ENCODE assay signal across 15 cellular contexts in the genomic region with DNA sequence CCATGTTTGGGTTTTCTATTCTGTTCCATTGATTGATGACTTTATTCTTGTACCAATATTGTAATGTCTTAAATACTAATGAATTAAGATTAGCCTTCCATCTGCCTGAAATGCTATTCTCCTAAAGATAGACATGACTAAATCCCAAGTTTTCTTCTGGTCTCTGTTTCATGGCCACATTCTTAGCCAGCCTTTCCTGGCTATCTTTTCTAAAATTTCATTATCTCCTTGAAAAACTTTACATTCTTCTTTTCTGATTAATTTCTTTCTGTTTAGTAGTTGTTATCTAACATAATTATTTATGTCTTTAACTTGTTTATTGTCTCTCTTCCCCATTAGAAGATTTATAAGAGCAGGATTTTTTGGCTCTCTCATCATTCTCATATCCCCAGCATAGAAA. TPM values are rescaled to one million over a fixed set of nuclear protein-coding genes. Genes with fewer than 3 reads are reported as not detected.
A peak's percentile ranks its signal among the peaks of the same experiment; 100 is the strongest.
DNase-seq lines count a peak whose midpoint lies in the region; ATAC-seq and TF ChIP-seq lines count a peak whose summit lies in the region.
"Had no signal": no experiment of that assay in that cellular context is flagged by ENCODE, and none has a peak within 500 bp of the region (broad histone marks: within the 10 kb centered on the region; RNA-seq: fewer than 3 reads in every experiment).

No MANE protein-coding gene starts in this region.

- in situ Hi-C loops in GM23248 (cut with MboI) = loop anchor here (25.0 kb wide), 2 partner anchors 401 to 676 kb away; a partner anchor contains a TSS

- no peak for TF ChIP-seq CTCF in SK-N-SH (IDR thresholded peaks at IDR 0.05)
- no peak for TF ChIP-seq CTCF in hepatocyte (IDR thresholded peaks at IDR 0.05; ENCODE audit: poor library complexity)
- no peak for TF ChIP-seq CTCF in omental fat pad (IDR thresholded peaks at IDR 0.05)

- H3F3A ChIP-seq in GM23248 (ENCODE audit: insufficient read depth) = peaks cover 44% of the 10 kb centered on the region
- H3F3A ChIP-seq in SK-N-SH (replicated peaks; ENCODE audit: insufficient read depth) = peaks cover 33% of the 10 kb centered on the region

- H3K36me3 ChIP-seq in GM23248 (ENCODE audit: low read depth) (no peaks in the 10 kb centered on the region), SK-N-SH (replicated peaks in 1 of 2; ENCODE audit: control insufficient read depth in 1 of 2, insufficient read depth in 2 of 2, low read length in 1 of 2) (no peaks in the 10 kb centered on the region), hepatocyte (replicated peaks; ENCODE audit: insufficient read depth, low read depth) (no peaks in the 10 kb centered on the region), skeletal muscle tissue (ENCODE audit: control insufficient read depth in 3 of 3, insufficient read depth in 3 of 3, low read length in 3 of 3) (no peaks in the 10 kb centered on the region)

- TF ChIP-seq RAD21 in SK-N-SH (IDR thresholded peaks at IDR 0.05; ENCODE audit: low read length) = no peak

- no peak for ATAC-seq in GM18520 (IDR thresholded peaks at IDR 0.05; ENCODE audit: unreplicated experiment)
- no peak for ATAC-seq in GM18498 (IDR thresholded peaks at IDR 0.05; ENCODE audit: unreplicated experiment)
- ATAC-seq in omental fat pad (ENCODE audit: low FRiP score) = no peak
- ATAC-seq: body of pancreas had no signal

- peaks cover 12% of the 10 kb centered on the region for H3K79me2 ChIP-seq in GM23248 (ENCODE audit: insufficient read depth)
- H3K79me2 ChIP-seq in SK-N-SH (ENCODE audit: insufficient read depth) = peaks cover 10% of the 10 kb centered on the region
- H3K79me2 ChIP-seq in hepatocyte = peaks cover 4% of the 10 kb centered on the region

- H2AFZ ChIP-seq in GM23248 = peak overlapping the region; percentile 10
- H2AFZ ChIP-seq in SK-N-SH (ENCODE audit: low read depth) = peak overlapping the region; percentile 36; the same call in 1 of the 2 replicates
- peak overlapping the region; percentile 4 for H2AFZ ChIP-seq in hepatocyte

- peak overlapping the region; percentile 61 for H3K9ac ChIP-seq in GM23248
- H3K9ac ChIP-seq in SK-N-SH = peak overlapping the region; percentile 73
- H3K9ac ChIP-seq in skeletal muscle tissue (ENCODE audit: low read depth in 1 of 3, low read length in 3 of 3) = no peak overlapping the region

- H3K9me3 ChIP-seq in GM23248 (ENCODE audit: low read depth) (no peaks in the 10 kb centered on the region), SK-N-SH (no peaks in the 10 kb centered on the region), hepatocyte (ENCODE audit: low read depth) (no peaks in the 10 kb centered on the region), skeletal muscle tissue (ENCODE audit: control insufficient read depth in 3 of 3, low read length in 3 of 3) (no peaks in the 10 kb centered on the region)
- H3K9me3 ChIP-seq: body of pancreas had no signal

- peak; percentile 38 for DNase-seq in GM23248
- DNase-seq in SK-N-SH = no peak
- DNase-seq in hepatocyte (ENCODE audit: low spot score) = no peak
- DNase-seq in activated CD8-positive, alpha-beta memory T cell treated with anti-CD3 and anti-CD28 coated beads for 24 hours = no peak
- no peak for DNase-seq in omental fat pad (ENCODE audit: low spot score)
- DNase-seq: activated naive CD4-positive, alpha-beta T cell treated with Interleukin-2 at 50 U/mL for 16 hours; body of pancreas; DMS 273 treated with DMSO at 0.1 percent for 48 hours; effector CD4-positive, alpha-beta T cell; NCI-H2081 treated with DMSO at 0.1 percent for 48 hours; nucleus accumbens; T-helper 2 cell had no signal

- H3K9me2 ChIP-seq in GM23248 (ENCODE audit: insufficient read depth) (no peaks in the 10 kb centered on the region), SK-N-SH (no peaks in the 10 kb centered on the region), hepatocyte (replicated peaks; ENCODE audit: insufficient read depth) (no peaks in the 10 kb centered on the region)

- no peaks in the 10 kb centered on the region for H4K20me1 ChIP-seq in GM23248 (ENCODE audit: insufficient read depth)
- H4K20me1 ChIP-seq in SK-N-SH (ENCODE audit: insufficient read depth) = no peaks in the 10 kb centered on the region
- H4K20me1 ChIP-seq in hepatocyte (ENCODE audit: insufficient read depth, poor library complexity, severe bottlenecking) = no peaks in the 10 kb centered on the region

- peaks cover 43% of the 10 kb centered on the region for H3K4me1 ChIP-seq in GM23248 (ENCODE audit: insufficient read depth)
- peaks cover 4 to 31% of the 10 kb centered on the region in 2 experiments for H3K4me1 ChIP-seq in SK-N-SH (ENCODE audit: control insufficient read depth in 1 of 2, insufficient read depth in 2 of 2, low read depth in 1 of 2, low read length in 1 of 2)
- peaks cover 20% of the 10 kb centered on the region for H3K4me1 ChIP-seq in hepatocyte (ENCODE audit: insufficient read depth)
- peaks cover 12 to 15% (median 13%) of the 10 kb centered on the region in 3 donors for H3K4me1 ChIP-seq in skeletal muscle tissue (ENCODE audit: control insufficient read depth in 3 of 3, insufficient read depth in 3 of 3, low read length in 3 of 3)

- H3K4me3 ChIP-seq in GM23248 = peak overlapping the region; percentile 47
- peak overlapping the region in 1 of 2 experiments; percentile 30; a peak in 1 of 4 replicates for H3K4me3 ChIP-seq in SK-N-SH (ENCODE audit: low read depth in 2 of 2, low read length in 1 of 2)
- H3K4me3 ChIP-seq in hepatocyte = no peak overlapping the region
- H3K4me3 ChIP-seq in skeletal muscle tissue (ENCODE audit: low read length in 3 of 3) = no peak overlapping the region
- H3K4me3 ChIP-seq: body of pancreas had no signal

- no peak for TF ChIP-seq EP300 in SK-N-SH (IDR thresholded peaks at IDR 0.05; ENCODE audit: borderline replicate concordance in 1 of 2, low read depth in 1 of 2, low read length in 1 of 2)

- H3K27me3 ChIP-seq in GM23248 (replicated peaks; ENCODE audit: insufficient read depth) = no peaks in the 10 kb centered on the region
- H3K27me3 ChIP-seq in SK-N-SH (ENCODE audit: insufficient read depth) = no peaks in the 10 kb centered on the region
- no peaks in the 10 kb centered on the region for H3K27me3 ChIP-seq in hepatocyte
- no peaks in the 10 kb centered on the region for H3K27me3 ChIP-seq in skeletal muscle tissue (ENCODE audit: control insufficient read depth in 3 of 3, insufficient read depth in 3 of 3, low read length in 3 of 3)
- H3K27me3 ChIP-seq: body of pancreas had no signal

- H3K27ac ChIP-seq in GM23248 (peak overlapping the region; percentile 91), SK-N-SH (ENCODE audit: low read depth in 2 of 2, low read length in 1 of 2) (peak overlapping the region; percentile 91 to 99; a peak in 3 of 4 replicates), hepatocyte (peak overlapping the region; percentile 91), skeletal muscle tissue (ENCODE audit: low read depth, low read length) (peak overlapping the region; percentile 75)
- H3K27ac ChIP-seq: body of pancreas had no signal

- H3K4me2 ChIP-seq in GM23248 (ENCODE audit: unreplicated experiment) = peak overlapping the region; percentile 76
- peak overlapping the region; percentile 74 for H3K4me2 ChIP-seq in SK-N-SH
- peak overlapping the region; percentile 58 for H3K4me2 ChIP-seq in hepatocyte

- POLR2A ChIA-PET in SK-N-SH (lab: Yijun Ruan, JAX) = no interaction called here

- CTCF ChIA-PET in SK-N-SH (lab: Yijun Ruan, JAX) = interaction anchor here (1.0 to 6.4 kb wide), 3 partner anchors 9 to 411 kb away, joined by 4 to 64 read pairs (median 5); no protein-coding TSS in a partner anchor

TF ChIP-seq in SK-N-SH, 30 proteins besides CTCF, POLR2A, EP300 and RAD21 (continues in another document):
- TF ChIP-seq MXI1 (IDR thresholded peaks at IDR 0.05; ENCODE audit: low read depth, low read length) = no peak
- TF ChIP-seq, protein P1, sequence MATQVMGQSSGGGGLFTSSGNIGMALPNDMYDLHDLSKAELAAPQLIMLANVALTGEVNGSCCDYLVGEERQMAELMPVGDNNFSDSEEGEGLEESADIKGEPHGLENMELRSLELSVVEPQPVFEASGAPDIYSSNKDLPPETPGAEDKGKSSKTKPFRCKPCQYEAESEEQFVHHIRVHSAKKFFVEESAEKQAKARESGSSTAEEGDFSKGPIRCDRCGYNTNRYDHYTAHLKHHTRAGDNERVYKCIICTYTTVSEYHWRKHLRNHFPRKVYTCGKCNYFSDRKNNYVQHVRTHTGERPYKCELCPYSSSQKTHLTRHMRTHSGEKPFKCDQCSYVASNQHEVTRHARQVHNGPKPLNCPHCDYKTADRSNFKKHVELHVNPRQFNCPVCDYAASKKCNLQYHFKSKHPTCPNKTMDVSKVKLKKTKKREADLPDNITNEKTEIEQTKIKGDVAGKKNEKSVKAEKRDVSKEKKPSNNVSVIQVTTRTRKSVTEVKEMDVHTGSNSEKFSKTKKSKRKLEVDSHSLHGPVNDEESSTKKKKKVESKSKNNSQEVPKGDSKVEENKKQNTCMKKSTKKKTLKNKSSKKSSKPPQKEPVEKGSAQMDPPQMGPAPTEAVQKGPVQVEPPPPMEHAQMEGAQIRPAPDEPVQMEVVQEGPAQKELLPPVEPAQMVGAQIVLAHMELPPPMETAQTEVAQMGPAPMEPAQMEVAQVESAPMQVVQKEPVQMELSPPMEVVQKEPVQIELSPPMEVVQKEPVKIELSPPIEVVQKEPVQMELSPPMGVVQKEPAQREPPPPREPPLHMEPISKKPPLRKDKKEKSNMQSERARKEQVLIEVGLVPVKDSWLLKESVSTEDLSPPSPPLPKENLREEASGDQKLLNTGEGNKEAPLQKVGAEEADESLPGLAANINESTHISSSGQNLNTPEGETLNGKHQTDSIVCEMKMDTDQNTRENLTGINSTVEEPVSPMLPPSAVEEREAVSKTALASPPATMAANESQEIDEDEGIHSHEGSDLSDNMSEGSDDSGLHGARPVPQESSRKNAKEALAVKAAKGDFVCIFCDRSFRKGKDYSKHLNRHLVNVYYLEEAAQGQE (IDR thresholded peaks at IDR 0.05; ENCODE audit: low read depth, low read length) = no peak
- TF ChIP-seq EZH2phosphoT487 (IDR thresholded peaks at IDR 0.05; ENCODE audit: borderline replicate concordance, low read depth) = no peak

RNA-seq across cellular contexts. Expression of a gene that starts 4.4 kb away (rescaled TPM):
- 51.2 and 61.3 TPM in 2 replicates for total RNA-seq in GM23248 (2014; rRNA removed; shearing (Covaris generic))
- polyA plus RNA-seq in GM23248 (2016; fragmentation: Nextera tagmentation; extraction: Ambion mirVana) (27.9 and 30.6 TPM in 2 replicates), SK-N-SH (2012; rRNA removed) (14.1 and 19.9 TPM in 2 replicates), hepatocyte (5.1 and 5.7 TPM in 2 replicates)
- polyA plus RNA-seq in SK-N-SH (2012; cell fraction: cytosol; rRNA removed) = 23.8 and 27.2 TPM in 2 replicates
- polyA plus RNA-seq in SK-N-SH (2012; cell fraction: nucleus; rRNA removed) = 7.4 and 19.3 TPM in 2 replicates
- total RNA-seq in hepatocyte (15.0 and 17.3 TPM in 2 replicates), skeletal muscle tissue (14.6 TPM), omental fat pad (10 to 100 TPM in 1 of 4 donors, 1 to 10 TPM in 3; 5.6 to 19.5 (median 6.9) TPM)

Comparison
In these comparisons a context has a peak if more than half of its experiments do, and no peak if none do; other contexts are left out.
1. H3K9ac ChIP-seq: peak in GM23248 (single experiment) and SK-N-SH (single experiment); none in skeletal muscle tissue (0 of 3).
2. Peak in every context shown above with its lines, with median percentiles within 50 percentile points of each other: H2AFZ ChIP-seq, H3K27ac ChIP-seq and H3K4me2 ChIP-seq.